Comparison of ENCODE assay signal across 25 cellular contexts in genomic region chr5:124641154-124641792, GRCh38.
DNase-seq lines count a peak whose midpoint lies in the region; ATAC-seq, FAIRE-seq and TF ChIP-seq lines count a peak whose summit lies in the region.
"Had no signal": no experiment of that assay in that cellular context is flagged by ENCODE, and none has a peak within 500 bp of the region (broad histone marks: within the 10 kb centered on the region; RNA-seq: fewer than 3 reads in every experiment).

No MANE protein-coding gene starts in this region.

- H3K27me3 ChIP-seq in endodermal cell (ENCODE audit: control insufficient read depth, insufficient read depth, low read length, poor library complexity, severe bottlenecking) (no peaks in the 10 kb centered on the region), psoas muscle (ENCODE audit: insufficient read depth in 3 of 3, low read length in 2 of 3) (no peaks in the 10 kb centered on the region)
- H3K27me3 ChIP-seq: gastrocnemius medialis, neural progenitor cell, upper lobe of left lung had no signal

- H3K36me3 ChIP-seq in endodermal cell (ENCODE audit: control insufficient read depth, insufficient read depth, low read length) (peaks cover 94% of the 10 kb centered on the region), psoas muscle (ENCODE audit: insufficient read depth in 1 of 2, low read depth in 1 of 2) (peaks cover 3 to 37% of the 10 kb centered on the region in 2 donors)

- TF ChIP-seq POLR2A in H54 (IDR thresholded peaks at IDR 0.05; ENCODE audit: low read depth, low read length): no peak

- H3K9ac ChIP-seq in endodermal cell (ENCODE audit: extremely low read depth, low read length, poor library complexity, severe bottlenecking): no peak overlapping the region
- H3K9ac ChIP-seq: neural progenitor cell, SK-N-SH had no signal

- TF ChIP-seq CTCF in endodermal cell (conservative IDR thresholded peaks at IDR 0.05): no peak
- no peak for TF ChIP-seq CTCF in nephron progenitor cell (IDR thresholded peaks at IDR 0.05)
- no peak for TF ChIP-seq CTCF in psoas muscle (IDR thresholded peaks at IDR 0.05)

- no peaks in the 10 kb centered on the region for H3K9me3 ChIP-seq in endodermal cell (ENCODE audit: control insufficient read depth, low read length)
- H3K9me3 ChIP-seq in psoas muscle: no peaks in the 10 kb centered on the region
- H3K9me3 ChIP-seq: gastrocnemius medialis, lower lobe of right lung, SK-N-SH, upper lobe of left lung had no signal

- H3K27me3 Mint-ChIP-seq in endodermal cell (ENCODE audit: insufficient read depth) (no peaks in the 10 kb centered on the region), nephron progenitor cell (ENCODE audit: low read depth, poor library complexity) (no peaks in the 10 kb centered on the region)
- H3K27me3 Mint-ChIP-seq: B cell had no signal

- intact Hi-C loops in psoas muscle (cut with DNase I): no loop called here

- H3K27ac ChIP-seq in endodermal cell (ENCODE audit: low read depth, low read length) (no peak overlapping the region), psoas muscle (no peak overlapping the region)
- H3K27ac ChIP-seq: gastrocnemius medialis, lower lobe of right lung, neural progenitor cell had no signal

- no peak overlapping the region for H3K4me3 Mint-ChIP-seq in endodermal cell
- H3K4me3 Mint-ChIP-seq in nephron progenitor cell: no peak overlapping the region
- H3K4me3 Mint-ChIP-seq: activated CD4-positive, alpha-beta T cell treated with anti-CD3 and anti-CD28 coated beads, Interleukin-2, amount 10 ng/mL, durations not matched to agents 7 days and 5 days; B cell; neural progenitor cell had no signal

- peak overlapping the region; percentile 55 for H3K27ac Mint-ChIP-seq in endodermal cell
- H3K27ac Mint-ChIP-seq in nephron progenitor cell: peak overlapping the region; percentile 81
- H3K27ac Mint-ChIP-seq: activated CD4-positive, alpha-beta T cell treated with anti-CD3 and anti-CD28 coated beads, Interleukin-2, amount 10 ng/mL, durations not matched to agents 7 days and 5 days; neural progenitor cell had no signal

- H3K4me3 ChIP-seq in endodermal cell (ENCODE audit: low read length) (no peak overlapping the region), psoas muscle (no peak overlapping the region)
- H3K4me3 ChIP-seq: gastrocnemius medialis, GM12878, lower lobe of right lung, neural progenitor cell, upper lobe of left lung had no signal

- H3K36me3 Mint-ChIP-seq in endodermal cell (ENCODE audit: low read depth) (peaks cover 80% of the 10 kb centered on the region), nephron progenitor cell (ENCODE audit: low read depth) (peaks cover 85% of the 10 kb centered on the region)

- no peak for ATAC-seq in psoas muscle
- no peak for ATAC-seq in HG03097 (IDR thresholded peaks at IDR 0.05; ENCODE audit: low FRiP score, unreplicated experiment)
- ATAC-seq: gastrocnemius medialis, HCT116 had no signal

- DNase-seq in COLO668 (lab: John Stamatoyannopoulos, UW; ENCODE audit: unreplicated experiment): peak; percentile 60
- DNase-seq in NCI-H69 (lab: John Stamatoyannopoulos, UW): peak; percentile 73
- no peak for DNase-seq in endodermal cell
- DNase-seq in nephron progenitor cell: no peak
- no peak for DNase-seq in H54 (ENCODE audit: insufficient read length, low spot score)
- no peak for DNase-seq in psoas muscle
- no peak for DNase-seq in Ammon's horn (ENCODE audit: low spot score)
- DNase-seq: activated CD4-positive, alpha-beta T cell treated with anti-CD3 and anti-CD28 coated beads, Interleukin-2, amount 10 ng/mL, durations not matched to agents 7 days and 5 days; activated naive CD4-positive, alpha-beta T cell treated with anti-CD3 and anti-CD28 coated beads, Interleukin-2, amount 50 U/mL, for 16 hours; cortex of kidney; gastrocnemius medialis; lower lobe of right lung; NCI-H1105 treated with DMSO at 0.1 percent for 48 hours; NCI-H510A treated with DMSO at 0.1 percent for 48 hours; posterior cingulate gyrus; SK-N-SH; stimulated activated CD8-positive, alpha-beta memory T cell treated with anti-CD3 and anti-CD28 coated beads, Interleukin-4, amount 100 ng/mL, for 48 hours had no signal

- FAIRE-seq in H54 (lab: Jason Lieb, UNC): no peak
- FAIRE-seq: A204.1, endometrium, GM12878 had no signal

- H3K4me1 Mint-ChIP-seq in endodermal cell: peaks cover 52% of the 10 kb centered on the region
- H3K4me1 Mint-ChIP-seq in nephron progenitor cell: peaks cover 71% of the 10 kb centered on the region
- H3K4me1 Mint-ChIP-seq: activated CD4-positive, alpha-beta T cell treated with anti-CD3 and anti-CD28 coated beads, Interleukin-2, amount 10 ng/mL, durations not matched to agents 7 days and 5 days had no signal

- H3K4me1 ChIP-seq in endodermal cell (ENCODE audit: control insufficient read depth, insufficient read depth, low read length) (peaks cover 34% of the 10 kb centered on the region), psoas muscle (no peaks in the 10 kb centered on the region)
- H3K4me1 ChIP-seq: gastrocnemius medialis had no signal

- WGBS in endodermal cell (ENCODE audit: insufficient coverage in 1 of 2, insufficient read length in 1 of 2), 2 experiments: 94 to 98% methylated on average over 8 to 10 of the region's 11 CpGs
- WGBS in psoas muscle, 3 donors: 89 to 94% (median 91%) methylated on average over 11 of the region's 11 CpGs

- H3K9me3 Mint-ChIP-seq in endodermal cell (no peaks in the 10 kb centered on the region), nephron progenitor cell (peaks cover 3% of the 10 kb centered on the region)
- H3K9me3 Mint-ChIP-seq: activated CD4-positive, alpha-beta T cell treated with anti-CD3 and anti-CD28 coated beads, Interleukin-2, amount 10 ng/mL, durations not matched to agents 7 days and 5 days; neural progenitor cell had no signal

Comparison
In these comparisons a context has a peak if more than half of its experiments do, and no peak if none do; other contexts are left out.
1. DNase-seq: peak in COLO668 (single experiment) and NCI-H69 (single experiment); none in endodermal cell (single experiment), nephron progenitor cell (single experiment), H54 (single experiment), psoas muscle (0 of 2) and Ammon's horn (single experiment).